ENCODE assay signal across 16 cellular contexts in genomic region chr3:195057716-195058115, GRCh38.
"Had no signal": no experiment of that assay in that cellular context is flagged by ENCODE, and none has a peak within 500 bp of the region (broad histone marks: within the 10 kb centered on the region; RNA-seq: fewer than 3 reads in every experiment).

No MANE protein-coding gene starts in this region.

- H3K4me2 ChIP-seq: KMS-11 had no signal

- H3K4me3 ChIP-seq: K562, SJCRH30 had no signal

- H3K27ac Mint-ChIP-seq: IgD-negative memory B cell had no signal

- H3K9me3 Mint-ChIP-seq: IgD-negative memory B cell had no signal

- H3K27me3 ChIP-seq: SJCRH30 had no signal

- H3K4me3 Mint-ChIP-seq: IgD-negative memory B cell had no signal

- H3K9me3 ChIP-seq: SJCRH30 had no signal

- H3K36me3 Mint-ChIP-seq: IgD-negative memory B cell had no signal

- ATAC-seq: K562, SK-N-SH treated with all-trans-retinoic acid at 6 μM for 48 hours had no signal

- H3K36me3 ChIP-seq: SJCRH30 had no signal

- H3K9ac ChIP-seq: KMS-11 had no signal

- H3K4me1 ChIP-seq: SJCRH30 had no signal

- H3K27ac ChIP-seq: KMS-11, SJCRH30 had no signal

- DNase-seq: MV-4-11, NCI-H1048, NCI-H1417 treated with DMSO at 0.1 percent for 48 hours, NCI-H1694 treated with DMSO at 0.1 percent for 48 hours, NCI-H1930, NCI-H226, NCI-H446, NCI-H510A, NCI-H524 treated with DMSO at 0.1 percent for 48 hours, RPMI8226, SHP77 treated with DMSO at 0.1 percent for 48 hours, SJCRH30 had no signal
